In the genomic region with DNA sequence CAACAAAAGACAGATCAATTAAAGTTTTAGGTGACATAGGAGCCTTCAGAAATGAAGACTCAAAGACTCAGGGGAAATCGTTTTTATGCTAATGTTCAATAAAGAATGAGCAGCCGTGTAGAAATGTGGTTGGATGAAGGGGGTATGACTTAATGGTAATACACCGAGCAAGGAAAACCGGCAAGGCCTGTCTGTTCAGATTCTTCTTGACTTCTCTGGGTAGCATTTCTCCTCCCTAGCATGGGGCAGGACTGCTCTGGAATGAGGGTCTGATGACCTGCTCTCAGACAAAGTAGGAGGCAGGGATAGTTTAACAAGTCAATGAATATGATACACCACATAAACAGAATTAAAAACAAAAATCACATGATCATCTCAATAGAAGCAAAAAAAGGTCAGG, we compare ENCODE assay signal across 2 cellular contexts.
TF ChIP-seq lines count a peak whose summit lies in the region.

No MANE protein-coding gene starts in this region.

TF ChIP-seq in Ishikawa, 13 proteins besides CTCF, POLR2A, EP300 and RAD21 (continued from another document):
- TF ChIP-seq TCF12 (IDR thresholded peaks at IDR 0.05; ENCODE audit: low read depth) = 0 out of 2 replicates have a peak, but pooled peaks have one; percentile 50
- TF ChIP-seq, protein P1, sequence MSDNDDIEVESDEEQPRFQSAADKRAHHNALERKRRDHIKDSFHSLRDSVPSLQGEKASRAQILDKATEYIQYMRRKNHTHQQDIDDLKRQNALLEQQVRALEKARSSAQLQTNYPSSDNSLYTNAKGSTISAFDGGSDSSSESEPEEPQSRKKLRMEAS (IDR thresholded peaks at IDR 0.05) = 0 out of 2 replicates have a peak, but pooled peaks have one; percentile 24
- TF ChIP-seq TEAD4 (IDR thresholded peaks at IDR 0.05) = peak; percentile 78

TF ChIP-seq in H1, 55 proteins besides CTCF, POLR2A, EP300 and RAD21 (continued from another document):
- TF ChIP-seq EGR1 (IDR thresholded peaks at IDR 0.05; ENCODE audit: borderline replicate concordance, low read depth, low read length) (no peak), POLR2AphosphoS5 (IDR thresholded peaks at IDR 0.05; ENCODE audit: low read depth, low read length) (no peak), JUND (IDR thresholded peaks at IDR 0.05; ENCODE audit: low read length) (no peak), SIRT6 (IDR thresholded peaks at IDR 0.05; ENCODE audit: low read length) (no peak), CBX8 (IDR thresholded peaks at IDR 0.05; ENCODE audit: borderline replicate concordance, low read depth, low read length) (no peak), MAFK (IDR thresholded peaks at IDR 0.05; ENCODE audit: low read depth, low read length) (no peak), ASH2L (IDR thresholded peaks at IDR 0.05; ENCODE audit: low read length) (no peak), ZNF274 (IDR thresholded peaks at IDR 0.05; ENCODE audit: borderline replicate concordance, extremely low read depth, low read length) (no peak), TCF12 (IDR thresholded peaks at IDR 0.05; ENCODE audit: low read depth, low read length) (no peak), KDM4A (IDR thresholded peaks at IDR 0.05; ENCODE audit: low read depth, low read length, severe bottlenecking) (no peak), POU5F1 (IDR thresholded peaks at IDR 0.05; ENCODE audit: low read depth, low read length) (no peak), HDAC2 (IDR thresholded peaks at IDR 0.05; ENCODE audit: borderline replicate concordance in 1 of 2, low read depth in 2 of 2, low read length in 2 of 2) (no peak), SAP30 (IDR thresholded peaks at IDR 0.05; ENCODE audit: insufficient read depth, insufficient replicate concordance, low read length) (no peak)
TF ChIP-seq in H1: peak in this region for 0.
